1 cellular context compared by ENCODE assay signal in the genomic region with DNA sequence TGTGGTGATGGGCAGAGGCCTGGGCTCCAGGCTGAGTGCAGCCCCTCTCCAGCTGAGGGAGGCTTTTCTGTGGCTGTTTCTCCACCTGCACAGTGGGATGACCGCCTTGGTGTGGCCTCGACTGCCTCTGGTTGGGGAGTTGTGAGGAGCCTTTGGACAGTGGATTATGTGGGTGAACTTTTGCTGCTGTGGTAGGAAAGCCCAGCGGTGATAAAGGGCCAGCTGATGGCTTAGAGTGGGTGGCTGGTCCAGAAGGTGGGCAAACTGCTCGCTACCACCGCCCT.
TF ChIP-seq lines count a peak whose summit lies in the region.

No MANE protein-coding gene starts in this region.

TF ChIP-seq in HCT116, 20 proteins besides CTCF, POLR2A, EP300 and RAD21:
- TF ChIP-seq, protein P1, sequence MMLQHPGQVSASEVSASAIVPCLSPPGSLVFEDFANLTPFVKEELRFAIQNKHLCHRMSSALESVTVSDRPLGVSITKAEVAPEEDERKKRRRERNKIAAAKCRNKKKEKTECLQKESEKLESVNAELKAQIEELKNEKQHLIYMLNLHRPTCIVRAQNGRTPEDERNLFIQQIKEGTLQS (IDR thresholded peaks at IDR 0.05) = no peak
- TF ChIP-seq FOSL1 (IDR thresholded peaks at IDR 0.05; ENCODE audit: low read depth) (no peak), EZH2phosphoT487 (IDR thresholded peaks at IDR 0.05; ENCODE audit: borderline replicate concordance) (no peak), SP1 (IDR thresholded peaks at IDR 0.05; ENCODE audit: low read depth) (no peak), ELF1 (IDR thresholded peaks at IDR 0.05; ENCODE audit: borderline replicate concordance, low read depth) (no peak), SRF (IDR thresholded peaks at IDR 0.05; ENCODE audit: low read depth) (no peak)
- TF ChIP-seq, protein P2, sequence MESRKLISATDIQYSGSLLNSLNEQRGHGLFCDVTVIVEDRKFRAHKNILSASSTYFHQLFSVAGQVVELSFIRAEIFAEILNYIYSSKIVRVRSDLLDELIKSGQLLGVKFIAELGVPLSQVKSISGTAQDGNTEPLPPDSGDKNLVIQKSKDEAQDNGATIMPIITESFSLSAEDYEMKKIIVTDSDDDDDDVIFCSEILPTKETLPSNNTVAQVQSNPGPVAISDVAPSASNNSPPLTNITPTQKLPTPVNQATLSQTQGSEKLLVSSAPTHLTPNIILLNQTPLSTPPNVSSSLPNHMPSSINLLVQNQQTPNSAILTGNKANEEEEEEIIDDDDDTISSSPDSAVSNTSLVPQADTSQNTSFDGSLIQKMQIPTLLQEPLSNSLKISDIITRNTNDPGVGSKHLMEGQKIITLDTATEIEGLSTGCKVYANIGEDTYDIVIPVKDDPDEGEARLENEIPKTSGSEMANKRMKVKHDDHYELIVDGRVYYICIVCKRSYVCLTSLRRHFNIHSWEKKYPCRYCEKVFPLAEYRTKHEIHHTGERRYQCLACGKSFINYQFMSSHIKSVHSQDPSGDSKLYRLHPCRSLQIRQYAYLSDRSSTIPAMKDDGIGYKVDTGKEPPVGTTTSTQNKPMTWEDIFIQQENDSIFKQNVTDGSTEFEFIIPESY (IDR thresholded peaks at IDR 0.05; ENCODE audit: extremely low read depth, insufficient replicate concordance, low read length) = no peak
